In genomic region chr1:2089051-2089450, GRCh38 we compare ENCODE assay signal across 22 cellular contexts.
"Had no signal": no experiment of that assay in that cellular context is flagged by ENCODE, and none has a peak within 500 bp of the region (broad histone marks: within the 10 kb centered on the region; RNA-seq: fewer than 3 reads in every experiment).

No MANE protein-coding gene starts in this region.

- H3K4me3 Mint-ChIP-seq: activated naive CD8-positive, alpha-beta T cell; activated T-cell treated with anti-CD3 and anti-CD28 coated beads, Interleukin-2, amount 50 U/mL, for 24 hours; stimulated activated naive CD8-positive, alpha-beta T cell treated with anti-CD3 and anti-CD28 coated beads, Interleukin-15, Interleukin-2, amounts not matched to agents 100 ng/mL and 50 ng/mL, for 24 hours had no signal

- FAIRE-seq: TTC549 had no signal

- H3K4me1 ChIP-seq: breast epithelium, tibial nerve, vagina had no signal

- H3K27me3 Mint-ChIP-seq: activated naive CD8-positive, alpha-beta T cell; activated T-cell treated with anti-CD3 and anti-CD28 coated beads, Interleukin-2, amount 50 U/mL, for 24 hours; stimulated activated naive CD8-positive, alpha-beta T cell treated with anti-CD3 and anti-CD28 coated beads, Interleukin-15, Interleukin-2, amounts not matched to agents 100 ng/mL and 50 ng/mL, for 24 hours had no signal

- H3K9me3 Mint-ChIP-seq: activated T-cell treated with anti-CD3 and anti-CD28 coated beads, Interleukin-2, amount 50 U/mL, for 24 hours; activated T-helper 2 cell treated with anti-CD3 and anti-CD28 coated beads, Interferon-gamma antibody, Interleukin-2, Interleukin-4, amounts not matched to agents 10 μg/mL and 5 μg/mL and 100 μg/mL, durations not matched to agents 14 hours and 24 hours and 36 hours; stimulated activated naive CD8-positive, alpha-beta T cell treated with anti-CD3 and anti-CD28 coated beads, Interleukin-15, Interleukin-2, amounts not matched to agents 100 ng/mL and 50 ng/mL, for 24 hours had no signal

- H3K27ac ChIP-seq: tibial nerve, WERI-Rb-1 had no signal

- DNase-seq: activated CD4-positive, alpha-beta T cell treated with anti-CD3 and anti-CD28 coated beads for 1 hour; activated CD8-positive, alpha-beta memory T cell treated with anti-CD3 and anti-CD28 coated beads for 24 hours; activated CD8-positive, alpha-beta memory T cell treated with anti-CD3 and anti-CD28 coated beads, Interleukin-2, amount 50 U/mL, for 4 hours; activated naive CD4-positive, alpha-beta T cell; activated T-cell treated with anti-CD3 and anti-CD28 coated beads, Interleukin-2, amount 50 U/mL, for 24 hours; cerebellar nuclear complex; effector CD4-positive, alpha-beta T cell; foreskin melanocyte; left cardiac atrium; occipital lobe; stimulated activated CD4-positive, alpha-beta T cell treated with anti-CD3 and anti-CD28 coated beads, Interleukin-12 subunit alpha, Interleukin-12 subunit beta, amount 100 ng/mL, for 4 hours; stimulated activated CD4-positive, alpha-beta T cell treated with anti-CD3 and anti-CD28 coated beads, Interleukin-4, amount 100 ng/mL, for 4 hours; T-helper 1 cell; WERI-Rb-1 had no signal

- H3K27ac Mint-ChIP-seq: activated naive CD8-positive, alpha-beta T cell; activated T-cell treated with anti-CD3 and anti-CD28 coated beads, Interleukin-2, amount 50 U/mL, for 24 hours; activated T-helper 2 cell treated with anti-CD3 and anti-CD28 coated beads, Interferon-gamma antibody, Interleukin-2, Interleukin-4, amounts not matched to agents 10 μg/mL and 5 μg/mL and 100 μg/mL, durations not matched to agents 14 hours and 24 hours and 36 hours; stimulated activated naive CD8-positive, alpha-beta T cell treated with anti-CD3 and anti-CD28 coated beads, Interleukin-15, Interleukin-2, amounts not matched to agents 100 ng/mL and 50 ng/mL, for 24 hours had no signal

- H3K36me3 Mint-ChIP-seq: activated naive CD8-positive, alpha-beta T cell had no signal

- H3K9me3 ChIP-seq: adrenal gland, breast epithelium, tibial nerve, vagina had no signal

- H3K36me3 ChIP-seq: adrenal gland, breast epithelium, tibial nerve, vagina, WERI-Rb-1 had no signal

- H3K27me3 ChIP-seq: adrenal gland, breast epithelium, vagina had no signal

- H3K4me3 ChIP-seq: adrenal gland, breast epithelium, tibial nerve, vagina had no signal
